In genomic region chr3:194355379-194355778, GRCh38 we compare ENCODE assay signal across 38 cellular contexts. TPM values are rescaled to one million over a fixed set of nuclear protein-coding genes. Genes with fewer than 3 reads are reported as not detected.
"Had no signal": no experiment of that assay in that cellular context is flagged by ENCODE, and none has a peak within 500 bp of the region (broad histone marks: within the 10 kb centered on the region; RNA-seq: fewer than 3 reads in every experiment).

No MANE protein-coding gene starts in this region.

- DNase-seq: activated CD4-positive, alpha-beta memory T cell treated with anti-CD3 and anti-CD28 coated beads for 36 hours; activated CD4-positive, alpha-beta T cell treated with anti-CD3 and anti-CD28 coated beads for 1 hour; activated CD4-positive, alpha-beta T cell treated with anti-CD3 and anti-CD28 coated beads for 36 hours; activated CD4-positive, alpha-beta T cell treated with anti-CD3 and anti-CD28 coated beads for 48 hours; activated CD4-positive, alpha-beta T cell treated with anti-CD3 and anti-CD28 coated beads, Interleukin-2, amount 10 ng/mL, durations not matched to agents 7 days and 5 days; activated CD4-positive, CD25-positive, alpha-beta regulatory T cell; activated CD8-positive, alpha-beta memory T cell treated with anti-CD3 and anti-CD28 coated beads, Interleukin-2, amount 50 U/mL, for 4 hours; activated CD8-positive, alpha-beta T cell treated with anti-CD3 and anti-CD28 coated beads for 36 hours; activated effector memory CD4-positive, alpha-beta T cell treated with anti-CD3 and anti-CD28 coated beads, Interleukin-2, amount 50 U/mL, for 16 hours; activated gamma-delta T cell treated with Interleukin-2 at 50 U/mL for 16 hours; activated naive CD4-positive, alpha-beta T cell; activated naive CD4-positive, alpha-beta T cell treated with anti-CD3 and anti-CD28 coated beads for 36 hours; activated naive CD4-positive, alpha-beta T cell treated with anti-CD3 and anti-CD28 coated beads, Interleukin-2, amount 50 U/mL, for 16 hours; activated naive CD8-positive, alpha-beta T cell treated with anti-CD3 and anti-CD28 coated beads for 36 hours; activated T-cell treated with anti-CD3 and anti-CD28 coated beads for 4 hours; activated T-cell treated with anti-CD3 and anti-CD28 coated beads, Interleukin-2, amount 50 U/mL, for 1 hour; activated T-cell treated with anti-CD3 and anti-CD28 coated beads, Interleukin-2, amount 50 U/mL, for 4 hours; activated T-cell treated with anti-CD3 and anti-CD28 coated beads, Interleukin-2, amount 50 U/mL, for 72 hours; adrenal gland; amniotic stem cell; aorta; body of pancreas; caudate nucleus; cerebellar nuclear complex; T-helper 1 cell; T-helper 2 cell; T-helper 9 cell; WERI-Rb-1 had no signal

- H3K4me1 ChIP-seq: adrenal gland, body of pancreas had no signal

- H3K9me3 ChIP-seq: adrenal gland, body of pancreas had no signal

- ATAC-seq: activated CD4-positive, alpha-beta T cell treated with anti-CD3 and anti-CD28 coated beads for 36 hours; activated CD4-positive, CD25-positive, alpha-beta regulatory T cell treated with anti-CD3 and anti-CD28 coated beads, Interleukin-2, amount 50 U/mL, for 24 hours; activated CD8-positive, alpha-beta T cell treated with anti-CD3 and anti-CD28 coated beads for 36 hours; activated naive CD4-positive, alpha-beta T cell treated with anti-CD3 and anti-CD28 coated beads, Interleukin-2, amount 50 U/mL, for 72 hours; activated T-cell treated with anti-CD3 and anti-CD28 coated beads, Interleukin-2, amount 50 U/mL, for 4 hours; activated T-cell treated with anti-CD3 and anti-CD28 coated beads, Interleukin-2, amount 50 U/mL, for 72 hours; activated T-helper 17 cell treated with anti-CD3 and anti-CD28 coated beads, Interleukin-2, amount 50 U/mL, for 72 hours; body of pancreas; WTC11 had no signal

- H3K27me3 ChIP-seq: adrenal gland, body of pancreas, cardiac muscle cell had no signal

- H3K36me3 ChIP-seq: adrenal gland, cardiac muscle cell, WERI-Rb-1 had no signal

- H3K4me3 ChIP-seq: adrenal gland, body of pancreas, cardiac muscle cell had no signal

- H3K27ac ChIP-seq: adrenal gland, body of pancreas, cardiac muscle cell, WERI-Rb-1 had no signal

RNA-seq across cellular contexts. Expression of gene CPN2, which starts 4.3 kb away (rescaled TPM):
- total RNA-seq: activated CD4-positive, alpha-beta memory T cell treated with anti-CD3 and anti-CD28 coated beads for 36 hours; activated CD4-positive, alpha-beta T cell treated with anti-CD3 and anti-CD28 coated beads for 36 hours; activated CD4-positive, alpha-beta T cell treated with anti-CD3 and anti-CD28 coated beads, Interleukin-2, amount 10 ng/mL, durations not matched to agents 7 days and 5 days; activated CD8-positive, alpha-beta memory T cell treated with anti-CD3 and anti-CD28 coated beads for 36 hours; activated CD8-positive, alpha-beta T cell treated with anti-CD3 and anti-CD28 coated beads for 36 hours; activated naive CD4-positive, alpha-beta T cell treated with anti-CD3 and anti-CD28 coated beads for 36 hours; activated naive CD4-positive, alpha-beta T cell treated with anti-CD3 and anti-CD28 coated beads, Interleukin-2, amount 50 U/mL, for 72 hours; activated naive CD8-positive, alpha-beta T cell treated with anti-CD3 and anti-CD28 coated beads for 36 hours; activated T-cell treated with anti-CD3 and anti-CD28 coated beads, Interleukin-2, amount 50 U/mL, for 72 hours; activated T-helper 1 cell treated with anti-CD3 and anti-CD28 coated beads, Interleukin-12 subunit alpha, Interleukin-12 subunit beta, Interleukin-2, Interleukin-4 antibody, amounts not matched to agents 30 ng/mL and 10 ng/mL and 1 ng/mL, durations not matched to agents 14 hours and 24 hours and 36 hours; activated T-helper 17 cell treated with anti-CD3 and anti-CD28 coated beads, Interleukin-2, amount 50 U/mL, for 72 hours; aorta; astrocyte; body of pancreas; bronchial epithelial cell; chondrocyte had no signal
- polyA plus RNA-seq: aorta had no signal

RNA-seq across cellular contexts. Expression of gene LRRC15, which starts 14.2 kb away (rescaled TPM):
- total RNA-seq: activated CD4-positive, alpha-beta memory T cell treated with anti-CD3 and anti-CD28 coated beads for 36 hours; activated CD4-positive, alpha-beta T cell treated with anti-CD3 and anti-CD28 coated beads, Interleukin-2, amount 10 ng/mL, durations not matched to agents 7 days and 5 days; activated CD8-positive, alpha-beta memory T cell treated with anti-CD3 and anti-CD28 coated beads for 36 hours; activated CD8-positive, alpha-beta T cell treated with anti-CD3 and anti-CD28 coated beads for 36 hours; activated naive CD4-positive, alpha-beta T cell treated with anti-CD3 and anti-CD28 coated beads for 36 hours; activated naive CD4-positive, alpha-beta T cell treated with anti-CD3 and anti-CD28 coated beads, Interleukin-2, amount 50 U/mL, for 72 hours; activated naive CD8-positive, alpha-beta T cell treated with anti-CD3 and anti-CD28 coated beads for 36 hours; activated T-cell treated with anti-CD3 and anti-CD28 coated beads, Interleukin-2, amount 50 U/mL, for 4 hours; activated T-cell treated with anti-CD3 and anti-CD28 coated beads, Interleukin-2, amount 50 U/mL, for 72 hours; activated T-helper 1 cell treated with anti-CD3 and anti-CD28 coated beads, Interleukin-12 subunit alpha, Interleukin-12 subunit beta, Interleukin-2, Interleukin-4 antibody, amounts not matched to agents 30 ng/mL and 10 ng/mL and 1 ng/mL, durations not matched to agents 14 hours and 24 hours and 36 hours; activated T-helper 17 cell treated with anti-CD3 and anti-CD28 coated beads, Interleukin-2, amount 50 U/mL, for 72 hours; bronchial epithelial cell had no signal
- polyA plus RNA-seq: aorta, cardiac muscle cell had no signal

RNA-seq across cellular contexts. Expression of gene GP5, which starts 43.7 kb away (rescaled TPM):
- total RNA-seq: astrocyte, body of pancreas, chondrocyte had no signal
- polyA plus RNA-seq: adrenal gland, cardiac muscle cell had no signal
